Comparison of ENCODE assay signal across 1 cellular context in genomic region chr5:77960305-77960704, GRCh38.
TF ChIP-seq lines count a peak whose summit lies in the region.

No MANE protein-coding gene starts in this region.

TF ChIP-seq in endothelial cell of umbilical vein, 7 proteins besides CTCF, POLR2A, EP300 and RAD21:
- TF ChIP-seq POLR2AphosphoS5 (IDR thresholded peaks at IDR 0.05; ENCODE audit: insufficient read depth, low read depth, low read length), result no peak
- peak; percentile 11 for TF ChIP-seq EZH2 (IDR thresholded peaks at IDR 0.05; ENCODE audit: borderline replicate concordance, low read depth, low read length, severe bottlenecking)
